Comparison of ENCODE assay signal across 11 cellular contexts in genomic region chr5:143562935-143563334, GRCh38.
DNase-seq lines count a peak whose midpoint lies in the region; ATAC-seq and TF ChIP-seq lines count a peak whose summit lies in the region.
"Had no signal": no experiment of that assay in that cellular context is flagged by ENCODE, and none has a peak within 500 bp of the region (broad histone marks: within the 10 kb centered on the region; RNA-seq: fewer than 3 reads in every experiment).

No MANE protein-coding gene starts in this region.

- no peaks in the 10 kb centered on the region for H3K36me3 Mint-ChIP-seq in natural killer cell treated with Interleukin-12 subunit alpha and Interleukin-12 subunit beta and Interleukin-15 and Interleukin-18, amount 100 ng/mL, for 72 hours
- H3K36me3 Mint-ChIP-seq in natural killer cell, result no peaks in the 10 kb centered on the region

- peak overlapping the region; percentile 10 to 58 for H3K27ac ChIP-seq in left lung
- peak overlapping the region; percentile 61 to 82 for H3K27ac ChIP-seq in aorta (ENCODE audit: low read depth in 1 of 2, low read length in 2 of 2)

- ATAC-seq in natural killer cell treated with Interleukin-12 subunit alpha and Interleukin-12 subunit beta and Interleukin-15 and Interleukin-18, amount 100 ng/mL, for 72 hours, result peak; percentile 64 to 73
- ATAC-seq in natural killer cell (no peak), left lung (peak; percentile 86), aorta (ENCODE audit: low FRiP score) (peak; percentile 93)

- peak overlapping the region; percentile 60 to 85 for H3K27ac Mint-ChIP-seq in natural killer cell treated with Interleukin-12 subunit alpha and Interleukin-12 subunit beta and Interleukin-15 and Interleukin-18, amount 100 ng/mL, for 72 hours
- no peak overlapping the region for H3K27ac Mint-ChIP-seq in natural killer cell
- H3K27ac Mint-ChIP-seq: activated T-helper 1 cell treated with anti-CD3 and anti-CD28 coated beads, Interleukin-12 subunit alpha, Interleukin-12 subunit beta, Interleukin-2, Interleukin-4 antibody, amounts not matched to agents 30 ng/mL and 10 ng/mL and 1 ng/mL, durations not matched to agents 14 hours and 24 hours and 36 hours had no signal

- WGBS in aorta, 2 donors, result 4 to 6% methylated on average over 4 of the region's 4 CpGs

- no peak for DNase-seq in natural killer cell treated with Interleukin-12 subunit alpha and Interleukin-12 subunit beta and Interleukin-15 and Interleukin-18, amount 100 ng/mL, for 72 hours (ENCODE audit: low spot score)
- no peak for DNase-seq in natural killer cell
- peak; percentile 93 to 95 for DNase-seq in cardiac fibroblast (ENCODE audit: low read depth in 2 of 2)
- peak in 1 of 2 donors; percentile 35 for DNase-seq in left lung
- DNase-seq in aorta, result peak in 1 of 2 donors; percentile 65
- DNase-seq in cerebellar nuclear complex (lab: John Stamatoyannopoulos, UW), result no peak
- no peak for DNase-seq in NCI-H446 (lab: John Stamatoyannopoulos, UW)
- no peak for DNase-seq in NOMO-1 (lab: John Stamatoyannopoulos, UW; ENCODE audit: unreplicated experiment in 2 of 2)
- DNase-seq: HCEC 1CT had no signal

- H3K27me3 Mint-ChIP-seq in natural killer cell treated with Interleukin-12 subunit alpha and Interleukin-12 subunit beta and Interleukin-15 and Interleukin-18, amount 100 ng/mL, for 72 hours, result no peaks in the 10 kb centered on the region
- H3K27me3 Mint-ChIP-seq in natural killer cell (ENCODE audit: low read depth in 2 of 2), result no peaks in the 10 kb centered on the region

- H3K4me1 Mint-ChIP-seq in natural killer cell treated with Interleukin-12 subunit alpha and Interleukin-12 subunit beta and Interleukin-15 and Interleukin-18, amount 100 ng/mL, for 72 hours (ENCODE audit: low read depth in 2 of 2), result peaks cover 28 to 40% of the 10 kb centered on the region in 2 donors
- H3K4me1 Mint-ChIP-seq in natural killer cell, result peaks cover 0 to 8% of the 10 kb centered on the region in 2 donors

- intact Hi-C loops in natural killer cell (cut with micrococcal nuclease), result no loop called here
- intact Hi-C loops in left lung (cut with DNase I), result no loop called here
- intact Hi-C loops in aorta (cut with DNase I), result loop anchor here in 1 of 2 donors (10.0 kb wide), 1 partner anchor 158 kb away; the partner anchor contains the start of gene NR3C1

- H3K4me3 ChIP-seq in cardiac fibroblast (replicated peaks in 1 of 2; ENCODE audit: low read depth in 2 of 2, low read length in 2 of 2), result no peak overlapping the region
- H3K4me3 ChIP-seq in left lung, result no peak overlapping the region
- H3K4me3 ChIP-seq in aorta (ENCODE audit: low read length in 2 of 2), result no peak overlapping the region
- H3K4me3 ChIP-seq: tibial nerve had no signal

- H3K36me3 ChIP-seq in left lung, result no peaks in the 10 kb centered on the region
- no peaks in the 10 kb centered on the region for H3K36me3 ChIP-seq in aorta (ENCODE audit: control insufficient read depth in 1 of 2, insufficient read depth in 2 of 2, low read length in 1 of 2)
- H3K36me3 ChIP-seq: tibial nerve had no signal

- no peak overlapping the region for H3K4me3 Mint-ChIP-seq in natural killer cell treated with Interleukin-12 subunit alpha and Interleukin-12 subunit beta and Interleukin-15 and Interleukin-18, amount 100 ng/mL, for 72 hours
- no peak overlapping the region for H3K4me3 Mint-ChIP-seq in natural killer cell
- H3K4me3 Mint-ChIP-seq: activated T-helper 1 cell treated with anti-CD3 and anti-CD28 coated beads, Interleukin-12 subunit alpha, Interleukin-12 subunit beta, Interleukin-2, Interleukin-4 antibody, amounts not matched to agents 30 ng/mL and 10 ng/mL and 1 ng/mL, durations not matched to agents 14 hours and 24 hours and 36 hours had no signal

- TF ChIP-seq CTCF in natural killer cell (IDR thresholded peaks at IDR 0.05), result no peak
- TF ChIP-seq CTCF in cardiac fibroblast (IDR thresholded peaks at IDR 0.05; ENCODE audit: low read depth, low read length), result no peak
- TF ChIP-seq CTCF in left lung (IDR thresholded peaks at IDR 0.05), result no peak

- H3K9me3 ChIP-seq in left lung (no peaks in the 10 kb centered on the region), aorta (ENCODE audit: control insufficient read depth, low read length) (no peaks in the 10 kb centered on the region)
- H3K9me3 ChIP-seq: tibial nerve had no signal

- peaks cover 0 to 15% of the 10 kb centered on the region in 2 donors for H3K4me1 ChIP-seq in left lung
- no peaks in the 10 kb centered on the region for H3K4me1 ChIP-seq in aorta (ENCODE audit: control insufficient read depth in 1 of 2, insufficient read depth in 2 of 2, low read length in 2 of 2)

- no peaks in the 10 kb centered on the region for H3K9me3 Mint-ChIP-seq in natural killer cell treated with Interleukin-12 subunit alpha and Interleukin-12 subunit beta and Interleukin-15 and Interleukin-18, amount 100 ng/mL, for 72 hours
- H3K9me3 Mint-ChIP-seq in natural killer cell, result no peaks in the 10 kb centered on the region
- H3K9me3 Mint-ChIP-seq: activated T-helper 1 cell treated with anti-CD3 and anti-CD28 coated beads, Interleukin-12 subunit alpha, Interleukin-12 subunit beta, Interleukin-2, Interleukin-4 antibody, amounts not matched to agents 30 ng/mL and 10 ng/mL and 1 ng/mL, durations not matched to agents 14 hours and 24 hours and 36 hours had no signal

- H3K27me3 ChIP-seq in left lung (no peaks in the 10 kb centered on the region), aorta (ENCODE audit: control insufficient read depth in 1 of 2, insufficient read depth in 2 of 2, low read length in 1 of 2) (no peaks in the 10 kb centered on the region)
- H3K27me3 ChIP-seq: tibial nerve had no signal

Comparison
In these comparisons a context has a peak if more than half of its experiments do, and no peak if none do; other contexts are left out.
1. ATAC-seq: peak in natural killer cell treated with Interleukin-12 subunit alpha and Interleukin-12 subunit beta and Interleukin-15 and Interleukin-18, amount 100 ng/mL, for 72 hours (2 of 2), left lung (single experiment) and aorta (single experiment); none in natural killer cell (0 of 3).
2. H3K27ac Mint-ChIP-seq: peak in natural killer cell treated with Interleukin-12 subunit alpha and Interleukin-12 subunit beta and Interleukin-15 and Interleukin-18, amount 100 ng/mL, for 72 hours (2 of 2); none in natural killer cell (0 of 2).
3. DNase-seq: peak in cardiac fibroblast (2 of 2); none in natural killer cell treated with Interleukin-12 subunit alpha and Interleukin-12 subunit beta and Interleukin-15 and Interleukin-18, amount 100 ng/mL, for 72 hours (single experiment), natural killer cell (single experiment), cerebellar nuclear complex (0 of 2), NCI-H446 (0 of 2) and NOMO-1 (0 of 2).